ENCODE assay signal across 8 cellular contexts in genomic region chr17:63622571-63623390, GRCh38. TPM values are rescaled to one million over a fixed set of nuclear protein-coding genes. Genes with fewer than 3 reads are reported as not detected.
DNase-seq lines count a peak whose midpoint lies in the region; ATAC-seq and TF ChIP-seq lines count a peak whose summit lies in the region.

No MANE protein-coding gene starts in this region.

- H2AFZ ChIP-seq in SK-N-SH (ENCODE audit: low read depth), result no peak overlapping the region; the same call in 1 of the 2 replicates
- peak overlapping the region; percentile 77 for H2AFZ ChIP-seq in osteoblast (ENCODE audit: low read length)

- peak overlapping the region; percentile 94 for H3K4me3 ChIP-seq in HUES6 (ENCODE audit: low read depth, low read length)
- peak overlapping the region; percentile 79 to 87 for H3K4me3 ChIP-seq in SK-N-SH (ENCODE audit: low read depth in 2 of 2, low read length in 1 of 2)
- H3K4me3 ChIP-seq in osteoblast (ENCODE audit: insufficient read depth, low read length), result peak overlapping the region; percentile 84
- H3K4me3 ChIP-seq in urinary bladder (ENCODE audit: low read depth, low read length), result peak overlapping the region; percentile 99

- BruUV-seq in Calu3 (replicated peaks; lab: Mats Ljungman, UMichigan), result no TSS peak

- intact Hi-C loops in Calu3 (cut with micrococcal nuclease; ENCODE audit: unreplicated experiment) (loop anchor here (10.0 kb wide), 2 partner anchors 52 to 122 kb away; partner anchors contain the start of gene STRADA), Right ventricle myocardium inferior (cut with DNase I) (loop anchor here (5.0 kb wide), 1 partner anchor 75 kb away; no protein-coding TSS in a partner anchor)

- 2% methylated on average over 55 of the region's 100 CpGs for WGBS in SK-N-SH (ENCODE audit: low lambda C conversion rate)
- under 1% methylated on average over 100 of the region's 100 CpGs for WGBS in urinary bladder

- H4K20me1 ChIP-seq in SK-N-SH (ENCODE audit: insufficient read depth) (peaks cover 39% of the 10 kb centered on the region), osteoblast (ENCODE audit: insufficient read depth, low read length) (peaks cover 25% of the 10 kb centered on the region)

- no peaks in the 10 kb centered on the region for H3K36me3 ChIP-seq in HUES6 (ENCODE audit: control insufficient read depth, insufficient read depth, low read length)
- H3K36me3 ChIP-seq in SK-N-SH (replicated peaks in 1 of 2; ENCODE audit: control insufficient read depth in 1 of 2, insufficient read depth in 2 of 2, low read length in 1 of 2), result no peaks in the 10 kb centered on the region
- no peaks in the 10 kb centered on the region for H3K36me3 ChIP-seq in osteoblast (ENCODE audit: insufficient read depth, low read length)
- H3K36me3 ChIP-seq in urinary bladder (ENCODE audit: insufficient read depth), result no peaks in the 10 kb centered on the region

- H3K27me3 ChIP-seq in HUES6 (ENCODE audit: control insufficient read depth, insufficient read depth, low read length) (no peaks in the 10 kb centered on the region), SK-N-SH (ENCODE audit: insufficient read depth) (no peaks in the 10 kb centered on the region), osteoblast (ENCODE audit: insufficient read depth, low read length) (no peaks in the 10 kb centered on the region)

- peaks cover 3% of the 10 kb centered on the region for H3F3A ChIP-seq in SK-N-SH (replicated peaks; ENCODE audit: insufficient read depth)

- H3K27ac Mint-ChIP-seq in Calu3 (ENCODE audit: unreplicated experiment), result peak overlapping the region; percentile 66
- H3K27ac Mint-ChIP-seq in activated naive CD8-positive, alpha-beta T cell treated with anti-CD3 and anti-CD28 coated beads for 36 hours, result peak overlapping the region; percentile 92

- H3K36me3 Mint-ChIP-seq in Calu3 (ENCODE audit: insufficient read depth, unreplicated experiment), result peaks cover 26% of the 10 kb centered on the region
- H3K36me3 Mint-ChIP-seq in activated naive CD8-positive, alpha-beta T cell treated with anti-CD3 and anti-CD28 coated beads for 36 hours, result no peaks in the 10 kb centered on the region

- DNase-seq in Calu3 (peak; percentile 68), SK-N-SH (peak; percentile 94), Right ventricle myocardium inferior (ENCODE audit: missing footprints) (peak; percentile 92), osteoblast (ENCODE audit: insufficient read length, low spot score, missing footprints) (peak; percentile 96)
- DNase-seq in activated naive CD8-positive, alpha-beta T cell treated with anti-CD3 and anti-CD28 coated beads for 36 hours, result peak; percentile 69

- no peaks in the 10 kb centered on the region for H3K9me3 Mint-ChIP-seq in Calu3 (ENCODE audit: low read depth, unreplicated experiment)
- H3K9me3 Mint-ChIP-seq in activated naive CD8-positive, alpha-beta T cell treated with anti-CD3 and anti-CD28 coated beads for 36 hours, result no peaks in the 10 kb centered on the region

- peaks cover 15% of the 10 kb centered on the region for H3K4me1 ChIP-seq in HUES6 (ENCODE audit: control insufficient read depth, insufficient read depth, low read length)
- H3K4me1 ChIP-seq in SK-N-SH (ENCODE audit: control insufficient read depth in 1 of 2, insufficient read depth in 2 of 2, low read depth in 1 of 2, low read length in 1 of 2), result peaks cover 15 to 16% of the 10 kb centered on the region in 2 experiments; a peak in 2 of 4 replicates
- H3K4me1 ChIP-seq in osteoblast (ENCODE audit: insufficient read depth, low read length), result peaks cover 26% of the 10 kb centered on the region
- no peaks in the 10 kb centered on the region for H3K4me1 ChIP-seq in urinary bladder (ENCODE audit: insufficient read depth)

- POLR2A ChIA-PET in SK-N-SH (lab: Yijun Ruan, JAX), result interaction anchor here (0.6 to 2.2 kb wide), 17 partner anchors 10 to 193 kb away, joined by 3 to 16 read pairs (median 6); partner anchors contain the start of genes CCDC47, CYB561, DDX42 and LIMD2

- H3K27ac ChIP-seq in HUES6 (ENCODE audit: low read depth, low read length), result no peak overlapping the region
- H3K27ac ChIP-seq in SK-N-SH (ENCODE audit: low read depth in 2 of 2, low read length in 1 of 2), result peak overlapping the region; percentile 42 to 70; a peak in 3 of 4 replicates
- peak overlapping the region; percentile 24 for H3K27ac ChIP-seq in osteoblast (ENCODE audit: low read depth, low read length)
- peak overlapping the region; percentile 94 for H3K27ac ChIP-seq in urinary bladder (ENCODE audit: low read depth)

- H3K9ac ChIP-seq in HUES6 (ENCODE audit: low read length), result peak overlapping the region; percentile 79
- H3K9ac ChIP-seq in SK-N-SH, result peak overlapping the region; percentile 72

- CTCF ChIA-PET in Calu3 (lab: Charles Lee), result interaction anchor here (1.3 kb wide), 1 partner anchor 11 kb away, joined by 6 read pairs; no protein-coding TSS in a partner anchor
- CTCF ChIA-PET in SK-N-SH (lab: Yijun Ruan, JAX), result interaction anchor here (0.7 to 29.2 kb wide), 13 partner anchors 11 to 209 kb away, joined by 3 to 827 read pairs (median 4); partner anchors contain the start of gene LIMD2

- no peak for TF ChIP-seq EP300 in SK-N-SH (IDR thresholded peaks at IDR 0.05; ENCODE audit: borderline replicate concordance in 1 of 2, low read depth in 1 of 2, low read length in 1 of 2)

- H3K79me2 ChIP-seq in SK-N-SH (ENCODE audit: insufficient read depth) (peaks cover 49% of the 10 kb centered on the region), osteoblast (ENCODE audit: insufficient read depth, low read length) (peaks cover 45% of the 10 kb centered on the region)

- peak; percentile 26 for ATAC-seq in GM21423 (IDR thresholded peaks at IDR 0.05; ENCODE audit: unreplicated experiment)
- ATAC-seq in Right ventricle myocardium inferior, result no peak

- TF ChIP-seq CTCF in Calu3 (IDR thresholded peaks at IDR 0.05; ENCODE audit: unreplicated experiment), result no peak
- no peak for TF ChIP-seq CTCF in SK-N-SH (IDR thresholded peaks at IDR 0.05)
- no peak for TF ChIP-seq CTCF in osteoblast (IDR thresholded peaks at IDR 0.05; ENCODE audit: extremely low read depth, low read depth, low read length)

- H3K4me2 ChIP-seq in SK-N-SH, result peak overlapping the region; percentile 97
- H3K4me2 ChIP-seq in osteoblast (ENCODE audit: insufficient read depth, low read length), result peak overlapping the region; percentile 93

- no peaks in the 10 kb centered on the region for H3K9me2 ChIP-seq in SK-N-SH

- H3K9me3 ChIP-seq in HUES6 (ENCODE audit: control insufficient read depth, insufficient read depth, low read depth, low read length) (no peaks in the 10 kb centered on the region), SK-N-SH (no peaks in the 10 kb centered on the region), osteoblast (ENCODE audit: low read depth, low read length) (no peaks in the 10 kb centered on the region)

- H3K4me3 Mint-ChIP-seq in Calu3 (ENCODE audit: low read depth, unreplicated experiment), result peak overlapping the region; percentile 88
- peak overlapping the region; percentile 98 for H3K4me3 Mint-ChIP-seq in activated naive CD8-positive, alpha-beta T cell treated with anti-CD3 and anti-CD28 coated beads for 36 hours

- peaks cover 6% of the 10 kb centered on the region for H3K27me3 Mint-ChIP-seq in Calu3 (ENCODE audit: unreplicated experiment)
- H3K27me3 Mint-ChIP-seq in activated naive CD8-positive, alpha-beta T cell treated with anti-CD3 and anti-CD28 coated beads for 36 hours, result no peaks in the 10 kb centered on the region

- peaks cover 19% of the 10 kb centered on the region for H3K4me1 Mint-ChIP-seq in Calu3 (ENCODE audit: low read depth, unreplicated experiment)
- peaks cover 43% of the 10 kb centered on the region for H3K4me1 Mint-ChIP-seq in activated naive CD8-positive, alpha-beta T cell treated with anti-CD3 and anti-CD28 coated beads for 36 hours

- peak; percentile 34 for TF ChIP-seq RAD21 in SK-N-SH (IDR thresholded peaks at IDR 0.05; ENCODE audit: low read length)

TF ChIP-seq in SK-N-SH, 30 proteins besides CTCF, POLR2A, EP300 and RAD21:
- peak; percentile 85 for TF ChIP-seq MXI1 (IDR thresholded peaks at IDR 0.05; ENCODE audit: low read depth, low read length)
- TF ChIP-seq RFX5 (IDR thresholded peaks at IDR 0.05; ENCODE audit: low read length), result no peak
- peak; percentile 37 for TF ChIP-seq NRF1 (IDR thresholded peaks at IDR 0.05; ENCODE audit: low read depth, low read length)
- peak; percentile 58 for TF ChIP-seq MAX (IDR thresholded peaks at IDR 0.05; ENCODE audit: low read depth)
- peak; percentile 94 for TF ChIP-seq SIN3A (IDR thresholded peaks at IDR 0.05; ENCODE audit: borderline replicate concordance, low read depth, low read length)
- TF ChIP-seq ELF1 (IDR thresholded peaks at IDR 0.05), result no peak

RNA-seq across cellular contexts. Expression of gene MAP3K3, which starts 0.6 kb away (rescaled TPM):
- 10.0 and 11.4 TPM in 2 replicates for total RNA-seq in Calu3 (2022)
- polyA plus RNA-seq in SK-N-SH (2012; rRNA removed), result 25.3 and 26.5 TPM in 2 replicates
- polyA plus RNA-seq in SK-N-SH (2012; cell fraction: cytosol; rRNA removed), result 15.0 and 20.6 TPM in 2 replicates
- 50.0 and 60.2 TPM in 2 replicates for polyA plus RNA-seq in SK-N-SH (2012; cell fraction: nucleus; rRNA removed)
- 10 to 100 TPM; 20.1 to 20.8 TPM for total RNA-seq in activated naive CD8-positive, alpha-beta T cell treated with anti-CD3 and anti-CD28 coated beads for 36 hours
- total RNA-seq in Right ventricle myocardium inferior, result 38.4 TPM
- total RNA-seq in osteoblast, result 51.0 and 53.0 TPM in 2 replicates
- 40.5 TPM for total RNA-seq in urinary bladder
- polyA plus RNA-seq in urinary bladder, result 40.9 TPM

RNA-seq across cellular contexts. Expression of gene TACO1, which starts 22.1 kb away (rescaled TPM):
- total RNA-seq in Calu3 (2022), result 14.1 and 15.4 TPM in 2 replicates
- 32.7 and 37.9 TPM in 2 replicates for polyA plus RNA-seq in SK-N-SH (2012; rRNA removed)
- 36.1 and 37.1 TPM in 2 replicates for polyA plus RNA-seq in SK-N-SH (2012; cell fraction: cytosol; rRNA removed)
- 31.3 and 49.5 TPM in 2 replicates for polyA plus RNA-seq in SK-N-SH (2012; cell fraction: nucleus; rRNA removed)
- 10 to 100 TPM; 38.3 to 39.6 TPM for total RNA-seq in activated naive CD8-positive, alpha-beta T cell treated with anti-CD3 and anti-CD28 coated beads for 36 hours
- 41.5 TPM for total RNA-seq in Right ventricle myocardium inferior
- 19.7 and 21.0 TPM in 2 replicates for total RNA-seq in osteoblast
- 6.7 TPM for total RNA-seq in urinary bladder
- 18.0 TPM for polyA plus RNA-seq in urinary bladder
